ENCODE assay signal across 1 cellular context in genomic region chr2:240579771-240580614, GRCh38.
A peak's percentile ranks its signal among the peaks of the same experiment; 100 is the strongest.
TF ChIP-seq lines count a peak whose summit lies in the region.

No MANE protein-coding gene starts in this region.

TF ChIP-seq in K562, 482 proteins besides CTCF, POLR2A, EP300 and RAD21 (continues in another document):
- TF ChIP-seq MAX (CRISPR knock-in tag; IDR thresholded peaks at IDR 0.05) = peak; percentile 96
- peak; percentile 40; the same call in 1 of the 2 replicates for TF ChIP-seq POLR2G (IDR thresholded peaks at IDR 0.05; ENCODE audit: low read depth, low read length)
- TF ChIP-seq ZNF384 (IDR thresholded peaks at IDR 0.05; ENCODE audit: low read depth, low read length) = no peak
- TF ChIP-seq SP1 (CRISPR knock-in tag; IDR thresholded peaks at IDR 0.05) = peak; percentile 48
- TF ChIP-seq SMARCC2 (IDR thresholded peaks at IDR 0.05; ENCODE audit: low read depth) = no peak
- no peak for TF ChIP-seq RBM34 (IDR thresholded peaks at IDR 0.05; ENCODE audit: borderline replicate concordance, insufficient read depth, low read length)
- no peak for TF ChIP-seq POLR2AphosphoS5 (IDR thresholded peaks at IDR 0.05; ENCODE audit: control insufficient read depth, insufficient read depth, low read depth, low read length)
- TF ChIP-seq RFX1 (IDR thresholded peaks at IDR 0.05) = no peak
- TF ChIP-seq SAFB2 (IDR thresholded peaks at IDR 0.05; ENCODE audit: borderline replicate concordance, low read depth, low read length, severe bottlenecking) = no peak
- no peak for TF ChIP-seq ARID3A (IDR thresholded peaks at IDR 0.05; ENCODE audit: borderline replicate concordance, low read depth, low read length)
- peak; percentile 72 to 75 for TF ChIP-seq E2F6 (IDR thresholded peaks at IDR 0.05; ENCODE audit: borderline replicate concordance in 1 of 2, extremely low read depth in 1 of 2, insufficient read depth in 1 of 2, insufficient read length in 1 of 2, low read depth in 1 of 2, low read length in 1 of 2, poor library complexity in 1 of 2, severe bottlenecking in 1 of 2)
- no peak for TF ChIP-seq E2F3 (CRISPR knock-in tag; IDR thresholded peaks at IDR 0.05)
- no peak for TF ChIP-seq SNIP1 (IDR thresholded peaks at IDR 0.05; ENCODE audit: low read depth)
- TF ChIP-seq ZNF277 (CRISPR knock-in tag; IDR thresholded peaks at IDR 0.05; ENCODE audit: borderline replicate concordance) = no peak
- TF ChIP-seq POLR2H (tag; IDR thresholded peaks at IDR 0.05; ENCODE audit: low read depth) = no peak
- TF ChIP-seq NFE2 (IDR thresholded peaks at IDR 0.05; ENCODE audit: low read depth) = 0 out of 2 replicates have a peak, but pooled peaks have one; percentile 3
- no peak for TF ChIP-seq MCM5 (IDR thresholded peaks at IDR 0.05; ENCODE audit: low read depth)
- no peak for TF ChIP-seq NCOA1 (IDR thresholded peaks at IDR 0.05; ENCODE audit: low read depth)
- no peak for TF ChIP-seq STAT6 (CRISPR knock-in tag; IDR thresholded peaks at IDR 0.05)
- TF ChIP-seq ZSCAN32 (CRISPR knock-in tag; IDR thresholded peaks at IDR 0.05) = no peak
- peak; percentile 74 for TF ChIP-seq BHLHE40 (IDR thresholded peaks at IDR 0.05; ENCODE audit: low read length)
- no peak for TF ChIP-seq SAP30 (IDR thresholded peaks at IDR 0.05; ENCODE audit: borderline replicate concordance, insufficient read depth, low read depth, low read length, poor library complexity, severe bottlenecking)
- TF ChIP-seq ZBTB40 (IDR thresholded peaks at IDR 0.05) = no peak
- no peak for TF ChIP-seq ZBTB40 (CRISPR knock-in tag; IDR thresholded peaks at IDR 0.05)
- no peak for TF ChIP-seq RBM15 (IDR thresholded peaks at IDR 0.05; ENCODE audit: insufficient read depth, low read length)
- no peak for TF ChIP-seq KDM2B (CRISPR knock-in tag; IDR thresholded peaks at IDR 0.05)
- peak; percentile 47; the same call in 1 of the 2 replicates for TF ChIP-seq NFIC (IDR thresholded peaks at IDR 0.05)
- no peak for TF ChIP-seq HBP1 (CRISPR knock-in tag; IDR thresholded peaks at IDR 0.05)
- no peak for TF ChIP-seq RBFOX2 (IDR thresholded peaks at IDR 0.05; ENCODE audit: low read depth, low read length)
- no peak for TF ChIP-seq TAF1 (IDR thresholded peaks at IDR 0.05; ENCODE audit: control insufficient read depth, extremely low read depth, insufficient read depth, low read length, severe bottlenecking)
- TF ChIP-seq HMG20B (CRISPR knock-in tag; IDR thresholded peaks at IDR 0.05) = no peak
- TF ChIP-seq SREBF1 (IDR thresholded peaks at IDR 0.05; ENCODE audit: borderline replicate concordance, low read depth, low read length) = no peak
- peak; percentile 54 for TF ChIP-seq USF2 (CRISPR knock-in tag; IDR thresholded peaks at IDR 0.05)
- peak; percentile 67 for TF ChIP-seq ZNF592 (IDR thresholded peaks at IDR 0.05)
